30 cellular contexts compared by ENCODE assay signal in the genomic region with DNA sequence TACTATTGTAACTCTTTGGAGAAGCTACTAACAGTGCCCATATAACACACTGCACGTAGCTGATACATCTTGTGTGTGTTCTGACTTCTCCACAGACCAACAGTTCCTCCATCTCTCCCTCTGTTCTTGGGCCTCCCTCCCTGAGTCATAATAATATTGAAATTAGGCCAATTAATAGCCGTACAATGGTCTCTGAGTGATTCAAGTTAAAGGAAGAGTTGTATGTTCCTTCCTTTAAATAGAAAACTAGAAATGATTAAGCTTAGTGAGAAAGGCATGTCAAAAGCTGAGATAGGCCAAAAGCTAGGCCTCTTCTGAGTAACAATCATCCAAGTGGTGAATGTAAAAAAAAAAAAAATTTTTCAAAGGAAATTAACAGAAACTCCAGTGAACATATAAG.
"Had no signal": no experiment of that assay in that cellular context is flagged by ENCODE, and none has a peak within 500 bp of the region (broad histone marks: within the 10 kb centered on the region; RNA-seq: fewer than 3 reads in every experiment).

No MANE protein-coding gene starts in this region.

- FAIRE-seq: bronchial epithelial cell, TTC549 had no signal

- H3K27me3 ChIP-seq: ascending aorta, cardiac muscle cell had no signal

- H3K4me3 ChIP-seq: ascending aorta, cardiac muscle cell had no signal

- H3K27ac ChIP-seq: ascending aorta, cardiac muscle cell, VCaP had no signal

- H3K9me3 ChIP-seq: ascending aorta had no signal

- H3K36me3 ChIP-seq: ascending aorta, cardiac muscle cell had no signal

- DNase-seq: activated B cell treated with CpG ODN at 0.5 μM for 24 hours; activated CD4-positive, alpha-beta memory T cell treated with anti-CD3 and anti-CD28 coated beads for 36 hours; activated CD4-positive, alpha-beta T cell treated with anti-CD3 and anti-CD28 coated beads for 4 hours; activated CD4-positive, alpha-beta T cell treated with anti-CD3 and anti-CD28 coated beads, Interleukin-2, amount 10 ng/mL, durations not matched to agents 24 days and 14 days; activated CD4-positive, alpha-beta T cell treated with anti-CD3 and anti-CD28 coated beads, Interleukin-2, amount 50 U/mL, for 1 hour; activated CD4-positive, alpha-beta T cell treated with anti-CD3 and anti-CD28 coated beads, Interleukin-2, amount 50 U/mL, for 4 hours; activated CD4-positive, CD25-positive, alpha-beta regulatory T cell treated with anti-CD3 and anti-CD28 coated beads, Interleukin-2, amount 50 U/mL, for 72 hours; activated CD8-positive, alpha-beta memory T cell treated with anti-CD3 and anti-CD28 coated beads, Interleukin-2, amount 50 U/mL, for 4 hours; activated CD8-positive, alpha-beta T cell treated with anti-CD3 and anti-CD28 coated beads for 36 hours; activated effector memory CD4-positive, alpha-beta T cell treated with Interleukin-2 at 50 U/mL for 16 hours; activated gamma-delta T cell; activated naive CD4-positive, alpha-beta T cell treated with anti-CD3 and anti-CD28 coated beads, Interleukin-2, amount 10 ng/mL, durations not matched to agents 7 days and 5 days; activated naive CD4-positive, alpha-beta T cell treated with Interleukin-2 at 50 U/mL for 16 hours; activated naive CD8-positive, alpha-beta T cell treated with anti-CD3 and anti-CD28 coated beads, Interleukin-2, amount 10 ng/mL, durations not matched to agents 7 days and 5 days; activated naive CD8-positive, alpha-beta T cell treated with anti-CD3 and anti-CD28 coated beads, Interleukin-2, amount 50 U/mL, for 24 hours; activated T-cell treated with anti-CD3 and anti-CD28 coated beads for 4 hours; activated T-cell treated with anti-CD3 and anti-CD28 coated beads, Interleukin-2, amount 50 U/mL, for 1 hour; activated T-cell treated with anti-CD3 and anti-CD28 coated beads, Interleukin-2, amount 50 U/mL, for 4 hours; activated T-cell treated with anti-CD3 and anti-CD28 coated beads, Interleukin-2, amount 50 U/mL, for 72 hours; amygdala; anterior cingulate cortex; caudate nucleus; cerebellar nuclear complex; T-helper 2 cell; T-helper 9 cell had no signal

- ATAC-seq: activated CD8-positive, alpha-beta T cell treated with anti-CD3 and anti-CD28 coated beads for 36 hours; activated naive CD8-positive, alpha-beta T cell treated with anti-CD3 and anti-CD28 coated beads, Interleukin-2, amount 50 U/mL, for 24 hours; activated T-cell treated with anti-CD3 and anti-CD28 coated beads, Interleukin-2, amount 50 U/mL, for 4 hours; activated T-cell treated with anti-CD3 and anti-CD28 coated beads, Interleukin-2, amount 50 U/mL, for 72 hours had no signal
